ENCODE assay signal across 15 cellular contexts in the genomic region with DNA sequence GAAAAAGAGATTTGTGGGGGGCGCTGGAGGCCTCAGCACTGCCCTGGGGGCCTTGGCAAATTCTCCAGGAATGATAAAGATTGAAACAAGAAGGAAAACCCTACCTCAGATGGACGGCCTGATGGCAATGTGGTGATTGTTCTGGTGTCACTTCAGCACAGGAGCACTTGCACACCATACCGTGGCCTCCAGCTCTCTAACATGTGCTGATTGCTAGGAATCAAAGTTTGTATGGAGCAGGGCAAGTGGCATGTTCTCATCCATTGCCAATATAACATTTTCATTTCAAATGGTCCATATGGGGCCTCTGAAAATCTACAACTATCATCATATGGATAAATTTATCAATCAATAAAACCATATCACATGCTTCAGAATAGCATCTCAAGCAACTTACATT.
A peak's percentile ranks its signal among the peaks of the same experiment; 100 is the strongest.
DNase-seq lines count a peak whose midpoint lies in the region; ATAC-seq, FAIRE-seq and TF ChIP-seq lines count a peak whose summit lies in the region.
"Had no signal": no experiment of that assay in that cellular context is flagged by ENCODE, and none has a peak within 500 bp of the region (broad histone marks: within the 10 kb centered on the region; RNA-seq: fewer than 3 reads in every experiment).

No MANE protein-coding gene starts in this region.

- intact Hi-C loops in HepG2 (cut with micrococcal nuclease; ENCODE audit: unreplicated experiment), result loop anchor here (1.0 to 10.0 kb wide), 3 partner anchors 30 to 152 kb away; no protein-coding TSS in a partner anchor
- intact Hi-C loops in right lobe of liver (cut with DNase I), result no loop called here
- intact Hi-C loops in left colon (cut with DNase I, micrococcal nuclease), result no loop called here

- FAIRE-seq in HepG2 (lab: Jason Lieb, UNC), result no peak
- FAIRE-seq: G401.6, GM12891, GM19239, H1, HTR-8/SVneo had no signal

- ATAC-seq in HepG2 (peak; percentile 83), right lobe of liver (no peak), GM23338 (no peak), left colon (peak; percentile 33)
- ATAC-seq in stimulated activated memory B cell treated with anti-CD40 and anti-IgM and Interleukin-4, amounts not matched to agents 10 μg/mL and 1 μg/mL and 100 μg/mL, for 72 hours, result no peak

- H3K4me3 ChIP-seq in HepG2 (replicated peaks in 1 of 3; ENCODE audit: insufficient read depth in 1 of 3, low read depth in 2 of 3, low read length in 3 of 3) (peak overlapping the region in 1 of 3 experiments; percentile 18; a peak in 1 of 6 replicates), right lobe of liver (no peak overlapping the region), GM23338 (no peak overlapping the region)
- H3K4me3 ChIP-seq: HAP-1 had no signal

- 0 out of 2 replicates have a peak overlapping the region, but pooled peaks have one; percentile 67 for H3K27ac Mint-ChIP-seq in GM23338
- H3K27ac Mint-ChIP-seq in stimulated activated memory B cell treated with anti-CD40 and anti-IgM and Interleukin-4, amounts not matched to agents 10 μg/mL and 1 μg/mL and 100 μg/mL, for 72 hours, result no peak overlapping the region
- H3K27ac Mint-ChIP-seq: CD8-positive, alpha-beta memory T cell had no signal

- POLR2A ChIA-PET in HepG2 (lab: Yijun Ruan, JAX), result interaction anchor here (0.8 to 2.2 kb wide), 11 partner anchors 10 to 253 kb away, joined by 3 to 18 read pairs (median 5); a partner anchor contains a TSS

- H3K27me3 Mint-ChIP-seq in GM23338 (ENCODE audit: insufficient read depth, low read depth, poor library complexity), result no peaks in the 10 kb centered on the region
- no peaks in the 10 kb centered on the region for H3K27me3 Mint-ChIP-seq in stimulated activated memory B cell treated with anti-CD40 and anti-IgM and Interleukin-4, amounts not matched to agents 10 μg/mL and 1 μg/mL and 100 μg/mL, for 72 hours
- H3K27me3 Mint-ChIP-seq: CD8-positive, alpha-beta memory T cell had no signal

- BruUV-seq in HepG2 (replicated peaks; lab: Mats Ljungman, UMichigan), result no TSS peak

- H3K9me2 ChIP-seq in GM23338 (ENCODE audit: insufficient read depth), result no peaks in the 10 kb centered on the region; the same call in 1 of the 2 replicates

- H3K36me3 ChIP-seq in HepG2 (replicated peaks in 1 of 2; ENCODE audit: control insufficient read depth in 1 of 2, insufficient read depth in 2 of 2, low read length in 2 of 2), result no peaks in the 10 kb centered on the region
- no peaks in the 10 kb centered on the region for H3K36me3 ChIP-seq in right lobe of liver
- no peaks in the 10 kb centered on the region for H3K36me3 ChIP-seq in GM23338 (ENCODE audit: insufficient read depth)
- H3K36me3 ChIP-seq: HAP-1 had no signal

- H3K27me3 ChIP-seq in HepG2 (ENCODE audit: control insufficient read depth in 1 of 2, insufficient read depth in 2 of 2, low read length in 2 of 2), result no peaks in the 10 kb centered on the region
- no peaks in the 10 kb centered on the region for H3K27me3 ChIP-seq in right lobe of liver
- no peaks in the 10 kb centered on the region for H3K27me3 ChIP-seq in GM23338 (ENCODE audit: insufficient read depth)

- peak overlapping the region; percentile 69 for H3K27ac ChIP-seq in HepG2 (ENCODE audit: extremely low read length, insufficient read depth, low read length)
- H3K27ac ChIP-seq in right lobe of liver, result no peak overlapping the region
- H3K27ac ChIP-seq in GM23338 (ENCODE audit: low read depth), result no peak overlapping the region

- in situ Hi-C loops in HepG2 (cut with HindIII; ENCODE audit: extremely low pct_ligation_motif_present, low pct_unique_long_range_greater_than_20kb), result no loop called here

- H3K4me2 ChIP-seq in HepG2 (ENCODE audit: low read depth, low read length), result peak overlapping the region; percentile 61
- H3K4me2 ChIP-seq in GM23338, result no peak overlapping the region

- no peaks in the 10 kb centered on the region for H3K9me3 Mint-ChIP-seq in GM23338
- peaks cover 2% of the 10 kb centered on the region for H3K9me3 Mint-ChIP-seq in stimulated activated memory B cell treated with anti-CD40 and anti-IgM and Interleukin-4, amounts not matched to agents 10 μg/mL and 1 μg/mL and 100 μg/mL, for 72 hours

- H4K20me1 ChIP-seq in HepG2 (ENCODE audit: insufficient read depth, low read length) (no peaks in the 10 kb centered on the region), GM23338 (replicated peaks; ENCODE audit: insufficient read depth) (no peaks in the 10 kb centered on the region)

- no peaks in the 10 kb centered on the region; the same call in 2 of the 3 replicates for H3K4me1 Mint-ChIP-seq in GM23338
- no peaks in the 10 kb centered on the region for H3K4me1 Mint-ChIP-seq in stimulated activated memory B cell treated with anti-CD40 and anti-IgM and Interleukin-4, amounts not matched to agents 10 μg/mL and 1 μg/mL and 100 μg/mL, for 72 hours
- H3K4me1 Mint-ChIP-seq: CD8-positive, alpha-beta memory T cell had no signal

- TF ChIP-seq POLR2A in HepG2 (IDR thresholded peaks at IDR 0.05; ENCODE audit: insufficient read depth in 1 of 2, low read depth in 2 of 2, low read length in 2 of 2) (no peak), right lobe of liver (IDR thresholded peaks at IDR 0.05) (no peak)

- H2AFZ ChIP-seq in HepG2 (ENCODE audit: low read length) (no peak overlapping the region), GM23338 (no peak overlapping the region)

- H3K9ac ChIP-seq in HepG2 (ENCODE audit: insufficient read depth, low read depth, low read length), result peak overlapping the region; percentile 27

- 7% methylated on average over 3 of the region's 3 CpGs for WGBS in HepG2 (ENCODE audit: low lambda C conversion rate)
- WGBS in right lobe of liver (ENCODE audit: insufficient coverage, low coverage, low lambda C conversion rate, missing lambda C conversion rate), result 7% methylated on average over 2 of the region's 3 CpGs

- H3K4me1 ChIP-seq in HepG2 (ENCODE audit: insufficient read depth, low read length) (peaks cover 78% of the 10 kb centered on the region), right lobe of liver (no peaks in the 10 kb centered on the region), GM23338 (ENCODE audit: insufficient read depth) (no peaks in the 10 kb centered on the region)
- H3K4me1 ChIP-seq: HAP-1 had no signal

- 0 out of 2 replicates have a peak, but pooled peaks have one; percentile 13 for TF ChIP-seq RAD21 in HepG2 (CRISPR knock-in tag; IDR thresholded peaks at IDR 0.05)

- DNase-seq in HepG2 (ENCODE audit: low spot score), result peak; percentile 44
- no peak for DNase-seq in right lobe of liver
- DNase-seq in GM23338 (ENCODE audit: low spot score), result no peak
- no peak for DNase-seq in left colon
- DNase-seq in globus pallidus (ENCODE audit: low spot score), result no peak
- no peak for DNase-seq in activated CD4-positive, alpha-beta T cell treated with anti-CD3 and anti-CD28 coated beads for 4 hours
- DNase-seq: CD8-positive, alpha-beta memory T cell; EL had no signal

- H3K36me3 Mint-ChIP-seq in GM23338 (ENCODE audit: low read depth), result no peaks in the 10 kb centered on the region
- peaks cover 3% of the 10 kb centered on the region for H3K36me3 Mint-ChIP-seq in stimulated activated memory B cell treated with anti-CD40 and anti-IgM and Interleukin-4, amounts not matched to agents 10 μg/mL and 1 μg/mL and 100 μg/mL, for 72 hours
- H3K36me3 Mint-ChIP-seq: CD8-positive, alpha-beta memory T cell had no signal

- TF ChIP-seq CTCF in HepG2 (CRISPR knock-in tag; IDR thresholded peaks at IDR 0.05) (peak; percentile 24), right lobe of liver (IDR thresholded peaks at IDR 0.05) (no peak), GM23338 (conservative IDR thresholded peaks at IDR 0.05; ENCODE audit: low read depth in 2 of 2) (no peak)

- TF ChIP-seq EP300 in HepG2 (IDR thresholded peaks at IDR 0.05; ENCODE audit: low read depth in 2 of 2, low read length in 2 of 2) (no peak), HepG2 (CRISPR knock-in tag; IDR thresholded peaks at IDR 0.05; ENCODE audit: borderline replicate concordance) (no peak)

- CTCF ChIA-PET in HepG2 (lab: Yijun Ruan, JAX; ENCODE audit: low intra/inter-chr PET ratio, low total read pairs), result no interaction called here

- no peaks in the 10 kb centered on the region for H3F3A ChIP-seq in GM23338 (replicated peaks; ENCODE audit: low read depth)

- peaks cover 12% of the 10 kb centered on the region for H3K79me2 ChIP-seq in HepG2 (ENCODE audit: insufficient read depth, low read length)
- no peaks in the 10 kb centered on the region for H3K79me2 ChIP-seq in GM23338 (replicated peaks; ENCODE audit: insufficient read depth)

- H3K9me3 ChIP-seq in HepG2 (ENCODE audit: low read length) (no peaks in the 10 kb centered on the region), right lobe of liver (no peaks in the 10 kb centered on the region)
- H3K9me3 ChIP-seq: HAP-1 had no signal

- H3K4me3 Mint-ChIP-seq in GM23338, result no peak overlapping the region
- H3K4me3 Mint-ChIP-seq in stimulated activated memory B cell treated with anti-CD40 and anti-IgM and Interleukin-4, amounts not matched to agents 10 μg/mL and 1 μg/mL and 100 μg/mL, for 72 hours, result no peak overlapping the region
- H3K4me3 Mint-ChIP-seq: CD8-positive, alpha-beta memory T cell had no signal

TF ChIP-seq in HepG2, 621 proteins besides CTCF, POLR2A, EP300 and RAD21 (continues in another document):
- TF ChIP-seq, protein P1, sequence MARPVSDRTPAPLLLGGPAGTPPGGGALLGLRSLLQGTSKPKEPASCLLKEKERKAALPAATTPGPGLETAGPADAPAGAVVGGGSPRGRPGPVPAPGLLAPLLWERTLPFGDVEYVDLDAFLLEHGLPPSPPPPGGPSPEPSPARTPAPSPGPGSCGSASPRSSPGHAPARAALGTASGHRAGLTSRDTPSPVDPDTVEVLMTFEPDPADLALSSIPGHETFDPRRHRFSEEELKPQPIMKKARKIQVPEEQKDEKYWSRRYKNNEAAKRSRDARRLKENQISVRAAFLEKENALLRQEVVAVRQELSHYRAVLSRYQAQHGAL (CRISPR knock-in tag; IDR thresholded peaks at IDR 0.05; ENCODE audit: not compliant biosample characterization), result no peak
- TF ChIP-seq MTF2 (CRISPR knock-in tag; IDR thresholded peaks at IDR 0.05; ENCODE audit: borderline replicate concordance), result no peak

TF ChIP-seq in GM23338, 12 proteins besides CTCF, POLR2A, EP300 and RAD21:
- TF ChIP-seq EZH2 (IDR thresholded peaks at IDR 0.05; ENCODE audit: low read depth, unreplicated experiment) (no peak), STAT1 (IDR thresholded peaks at IDR 0.05; ENCODE audit: unreplicated experiment) (no peak), POLR2AphosphoS5 (IDR thresholded peaks at IDR 0.05; ENCODE audit: low read depth) (no peak), CREB1 (CRISPR knock-in tag; IDR thresholded peaks at IDR 0.05; ENCODE audit: low read depth) (no peak), EZH2phosphoT487 (IDR thresholded peaks at IDR 0.05; ENCODE audit: unreplicated experiment) (no peak)

Comparison
In these comparisons a context has a peak if more than half of its experiments do, and no peak if none do; other contexts are left out.
1. ATAC-seq: peak in HepG2 (single experiment) and left colon (single experiment); none in right lobe of liver (0 of 4), GM23338 (single experiment) and stimulated activated memory B cell treated with anti-CD40 and anti-IgM and Interleukin-4, amounts not matched to agents 10 μg/mL and 1 μg/mL and 100 μg/mL, for 72 hours (single experiment).